8 cellular contexts compared by ENCODE assay signal in genomic region chr1:30823969-30824735, GRCh38.
A peak's percentile ranks its signal among the peaks of the same experiment; 100 is the strongest.
DNase-seq lines count a peak whose midpoint lies in the region; ATAC-seq, FAIRE-seq and TF ChIP-seq lines count a peak whose summit lies in the region.

No MANE protein-coding gene starts in this region.

- H3K9me3 ChIP-seq in body of pancreas = no peaks in the 10 kb centered on the region

- FAIRE-seq in TTC549 (lab: Jason Lieb, UNC) = peak; percentile 80

- TF ChIP-seq CTCF in body of pancreas (IDR thresholded peaks at IDR 0.05) = no peak

- 0 to 1% methylated on average over 14 to 44 of the region's 44 CpGs for WGBS in body of pancreas, 2 donors

- H3K4me3 ChIP-seq in body of pancreas = no peak overlapping the region

- H3K36me3 ChIP-seq in body of pancreas (replicated peaks in 1 of 2; ENCODE audit: insufficient read depth in 1 of 2, low read depth in 2 of 2) = no peaks in the 10 kb centered on the region

- peak; percentile 57 to 95 (median 88) for TF ChIP-seq POLR2A in body of pancreas (IDR thresholded peaks at IDR 0.05)

- peak; percentile 95 for DNase-seq in NCI-H2107 (lab: John Stamatoyannopoulos, UW)
- peak; percentile 94 to 98 (median 97) for DNase-seq in body of pancreas
- DNase-seq in hypothalamus (lab: John Stamatoyannopoulos, UW) = peak; percentile 69 to 99 (median 96)
- peak; percentile 96 for DNase-seq in retina

- H3K4me1 ChIP-seq in body of pancreas = peaks cover 20% of the 10 kb centered on the region

- intact Hi-C loops in body of pancreas (cut with DNase I) = no loop called here

- no peaks in the 10 kb centered on the region for H3K27me3 ChIP-seq in body of pancreas

- H3K27ac ChIP-seq in body of pancreas = peak overlapping the region; percentile 85 to 100 (median 93)

- ATAC-seq in GM18502 (IDR thresholded peaks at IDR 0.05; ENCODE audit: poor library complexity, unreplicated experiment) (peak; percentile 95), HG03060 (IDR thresholded peaks at IDR 0.05; ENCODE audit: low read depth, unreplicated experiment) (peak; percentile 79), body of pancreas (peak; percentile 94), HG02623 (IDR thresholded peaks at IDR 0.05; ENCODE audit: unreplicated experiment) (no peak)
